Comparison of ENCODE assay signal across 1 cellular context in the genomic region with DNA sequence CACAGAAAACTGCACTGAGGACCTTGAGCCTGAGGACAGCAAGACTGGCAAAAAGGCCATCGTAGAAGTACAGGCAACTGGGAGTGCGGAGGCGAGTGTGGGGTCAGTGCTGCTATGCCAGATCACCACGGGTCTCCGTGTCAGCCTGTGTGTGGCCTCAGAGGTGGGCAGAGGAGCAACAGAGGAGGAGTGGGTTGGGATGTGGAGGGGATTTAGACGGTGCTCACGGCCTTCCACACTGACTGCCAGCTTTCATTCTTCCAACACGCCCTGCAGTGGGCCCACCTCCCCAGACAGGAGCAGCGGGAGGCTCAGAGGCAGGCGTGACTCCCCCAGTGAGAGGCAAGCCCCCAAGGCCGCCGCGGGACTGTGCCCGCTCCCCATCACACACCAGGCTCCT.
TF ChIP-seq lines count a peak whose summit lies in the region.

No MANE protein-coding gene starts in this region.

TF ChIP-seq in HepG2, 621 proteins besides CTCF, POLR2A, EP300 and RAD21:
- TF ChIP-seq PHF21A (CRISPR knock-in tag; IDR thresholded peaks at IDR 0.05) (no peak), PPARG (CRISPR knock-in tag; conservative IDR thresholded peaks at IDR 0.05) (no peak), ESRRA (CRISPR knock-in tag; IDR thresholded peaks at IDR 0.05; ENCODE audit: low read depth) (no peak), ATM (IDR thresholded peaks at IDR 0.05; ENCODE audit: borderline replicate concordance) (no peak), NR2F2 (IDR thresholded peaks at IDR 0.05; ENCODE audit: borderline replicate concordance, low read depth) (no peak), ZNF644 (CRISPR knock-in tag; IDR thresholded peaks at IDR 0.05; ENCODE audit: low read depth) (no peak), SATB2 (CRISPR knock-in tag; IDR thresholded peaks at IDR 0.05) (no peak), NCOR1 (IDR thresholded peaks at IDR 0.05; ENCODE audit: borderline replicate concordance, low read length) (no peak), ZBTB38 (CRISPR knock-in tag; IDR thresholded peaks at IDR 0.05) (no peak), AHR (CRISPR knock-in tag; IDR thresholded peaks at IDR 0.05) (no peak), GFI1 (CRISPR knock-in tag; IDR thresholded peaks at IDR 0.05; ENCODE audit: borderline replicate concordance) (no peak), ETV6 (CRISPR knock-in tag; conservative IDR thresholded peaks at IDR 0.05) (no peak), SMARCC2 (IDR thresholded peaks at IDR 0.05) (no peak), NPAS2 (CRISPR knock-in tag; IDR thresholded peaks at IDR 0.05; ENCODE audit: borderline replicate concordance) (no peak)
- TF ChIP-seq, protein P1, sequence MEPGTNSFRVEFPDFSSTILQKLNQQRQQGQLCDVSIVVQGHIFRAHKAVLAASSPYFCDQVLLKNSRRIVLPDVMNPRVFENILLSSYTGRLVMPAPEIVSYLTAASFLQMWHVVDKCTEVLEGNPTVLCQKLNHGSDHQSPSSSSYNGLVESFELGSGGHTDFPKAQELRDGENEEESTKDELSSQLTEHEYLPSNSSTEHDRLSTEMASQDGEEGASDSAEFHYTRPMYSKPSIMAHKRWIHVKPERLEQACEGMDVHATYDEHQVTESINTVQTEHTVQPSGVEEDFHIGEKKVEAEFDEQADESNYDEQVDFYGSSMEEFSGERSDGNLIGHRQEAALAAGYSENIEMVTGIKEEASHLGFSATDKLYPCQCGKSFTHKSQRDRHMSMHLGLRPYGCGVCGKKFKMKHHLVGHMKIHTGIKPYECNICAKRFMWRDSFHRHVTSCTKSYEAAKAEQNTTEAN (CRISPR knock-in tag; conservative IDR thresholded peaks at IDR 0.05), result no peak
